Comparison of ENCODE assay signal across 30 cellular contexts in the genomic region with DNA sequence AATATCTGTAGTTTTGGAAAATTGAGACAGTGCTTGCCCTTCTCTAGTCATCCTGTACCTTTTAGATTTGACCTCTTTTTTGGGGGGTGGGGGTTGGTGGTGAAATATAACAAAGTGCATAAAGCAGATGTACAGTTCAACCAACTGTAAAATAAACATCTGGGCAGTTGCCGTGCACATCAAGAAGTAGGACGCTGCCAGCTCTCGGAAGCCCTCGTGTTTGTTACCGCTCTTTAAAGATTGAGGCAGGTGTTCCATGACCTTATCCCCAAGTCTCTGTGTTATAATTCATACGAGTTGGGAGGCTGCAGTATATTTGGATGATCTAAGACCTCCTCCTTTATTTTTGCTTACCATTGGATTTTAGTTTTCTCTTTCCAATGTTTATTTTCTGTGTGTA.
"Had no signal": no experiment of that assay in that cellular context is flagged by ENCODE, and none has a peak within 500 bp of the region (broad histone marks: within the 10 kb centered on the region; RNA-seq: fewer than 3 reads in every experiment).

No MANE protein-coding gene starts in this region.

- H3K4me1 ChIP-seq: colonic mucosa, foreskin keratinocyte, gastroesophageal sphincter, heart left ventricle, left ventricle myocardium inferior, lower lobe of right lung, neural progenitor cell, parathyroid adenoma, right lobe of liver, tibial nerve, upper lobe of right lung, vagina had no signal

- H3K9me3 ChIP-seq: colonic mucosa, gastroesophageal sphincter, heart left ventricle, left ventricle myocardium inferior, lower lobe of right lung, right lobe of liver, thoracic aorta, tibial nerve, upper lobe of right lung, vagina had no signal

- H3K27me3 Mint-ChIP-seq: progenitor cell of endocrine pancreas had no signal

- H3K9ac ChIP-seq: neural progenitor cell, parathyroid adenoma had no signal

- H2AFZ ChIP-seq: hepatocyte, neural progenitor cell, parathyroid adenoma had no signal

- H3K4me2 ChIP-seq: hepatocyte, neural progenitor cell had no signal

- DNase-seq: colonic mucosa; effector CD8-positive, alpha-beta T cell; endodermal cell; foreskin keratinocyte; heart left ventricle; islet precursor cell; kidney glomerular epithelial cell; left colon; left ventricle myocardium inferior; lower lobe of right lung; naive B cell; right lobe of liver; small intestine; stimulated activated CD4-positive, alpha-beta T cell treated with anti-CD3 and anti-CD28 coated beads, Interleukin-15, amount 100 ng/mL, for 24 hours; stimulated activated CD4-positive, alpha-beta T cell treated with anti-CD3 and anti-CD28 coated beads, Interleukin-2, amount 100 ng/mL, for 48 hours; stimulated activated naive B cell treated with anti-CD40 and anti-IgM and Interleukin-4, amounts not matched to agents 10 μg/mL and 1 μg/mL and 100 μg/mL, for 72 hours; upper lobe of right lung had no signal

- H3K4me1 Mint-ChIP-seq: endodermal cell; naive B cell; stimulated activated naive B cell treated with anti-CD40 and anti-IgM and Interleukin-4, amounts not matched to agents 10 μg/mL and 1 μg/mL and 100 μg/mL, for 72 hours had no signal

- H3K27ac ChIP-seq: colonic mucosa, epithelial cell of prostate, foreskin keratinocyte, gastroesophageal sphincter, heart left ventricle, hepatocyte, left ventricle myocardium inferior, lower lobe of right lung, neural progenitor cell, parathyroid adenoma, right lobe of liver, thoracic aorta, tibial nerve, upper lobe of right lung, vagina had no signal

- H3K79me2 ChIP-seq: hepatocyte, parathyroid adenoma had no signal

- H3K36me3 Mint-ChIP-seq: natural killer cell treated with Interleukin-12 subunit alpha and Interleukin-12 subunit beta and Interleukin-15 and Interleukin-18, amount 100 ng/mL, for 72 hours; stimulated activated naive B cell treated with anti-CD40 and anti-IgM and Interleukin-4, amounts not matched to agents 10 μg/mL and 1 μg/mL and 100 μg/mL, for 72 hours had no signal

- H3K27me3 ChIP-seq: colonic mucosa, foreskin keratinocyte, gastroesophageal sphincter, heart left ventricle, hepatocyte, neural progenitor cell, right lobe of liver, tibial nerve, upper lobe of right lung, vagina had no signal

- H3K4me3 ChIP-seq: colonic mucosa, gastroesophageal sphincter, heart left ventricle, hepatocyte, left ventricle myocardium inferior, lower lobe of right lung, neural progenitor cell, right lobe of liver, thoracic aorta, tibial nerve, upper lobe of right lung, vagina had no signal

- H3K9me3 Mint-ChIP-seq: dendritic cell treated with granulocyte-macrophage colony-stimulating factor and Interleukin-4, amounts not matched to agents 40 ng/mL and 50 ng/mL, for 4 days; endodermal cell; natural killer cell treated with Interleukin-12 subunit alpha and Interleukin-12 subunit beta and Interleukin-15 and Interleukin-18, amount 100 ng/mL, for 72 hours; stimulated activated naive B cell treated with anti-CD40 and anti-IgM and Interleukin-4, amounts not matched to agents 10 μg/mL and 1 μg/mL and 100 μg/mL, for 72 hours; stimulated activated naive CD8-positive, alpha-beta T cell treated with anti-CD3 and anti-CD28 coated beads, Interleukin-15, Interleukin-2, amounts not matched to agents 100 ng/mL and 50 ng/mL, for 24 hours had no signal

- H3K4me3 Mint-ChIP-seq: dendritic cell treated with granulocyte-macrophage colony-stimulating factor and Interleukin-4, amounts not matched to agents 40 ng/mL and 50 ng/mL, for 4 days; endodermal cell; naive B cell; natural killer cell treated with Interleukin-12 subunit alpha and Interleukin-12 subunit beta and Interleukin-15 and Interleukin-18, amount 100 ng/mL, for 72 hours; neural progenitor cell; stimulated activated naive B cell treated with anti-CD40 and anti-IgM and Interleukin-4, amounts not matched to agents 10 μg/mL and 1 μg/mL and 100 μg/mL, for 72 hours; stimulated activated naive CD8-positive, alpha-beta T cell treated with anti-CD3 and anti-CD28 coated beads, Interleukin-15, Interleukin-2, amounts not matched to agents 100 ng/mL and 50 ng/mL, for 24 hours had no signal

- ATAC-seq: esophagus mucosa; foreskin keratinocyte; gastroesophageal sphincter; heart left ventricle; left colon; lower lobe of right lung; natural killer cell treated with Interleukin-12 subunit alpha and Interleukin-12 subunit beta and Interleukin-15 and Interleukin-18, amount 100 ng/mL, for 72 hours; right lobe of liver; stimulated activated naive B cell treated with anti-CD40 and anti-IgM and Interleukin-4, amounts not matched to agents 10 μg/mL and 1 μg/mL and 100 μg/mL, for 72 hours; upper lobe of right lung had no signal

- H3K27ac Mint-ChIP-seq: dendritic cell treated with granulocyte-macrophage colony-stimulating factor and Interleukin-4, amounts not matched to agents 40 ng/mL and 50 ng/mL, for 4 days; endodermal cell; naive B cell; natural killer cell treated with Interleukin-12 subunit alpha and Interleukin-12 subunit beta and Interleukin-15 and Interleukin-18, amount 100 ng/mL, for 72 hours; neural progenitor cell; progenitor cell of endocrine pancreas; stimulated activated naive B cell treated with anti-CD40 and anti-IgM and Interleukin-4, amounts not matched to agents 10 μg/mL and 1 μg/mL and 100 μg/mL, for 72 hours; stimulated activated naive CD8-positive, alpha-beta T cell treated with anti-CD3 and anti-CD28 coated beads, Interleukin-15, Interleukin-2, amounts not matched to agents 100 ng/mL and 50 ng/mL, for 24 hours had no signal

- H3K36me3 ChIP-seq: colonic mucosa, gastroesophageal sphincter, heart left ventricle, left ventricle myocardium inferior, lower lobe of right lung, neural progenitor cell, right lobe of liver, thoracic aorta, tibial nerve, upper lobe of right lung, vagina had no signal
